ENCODE assay signal across 8 cellular contexts in the genomic region with DNA sequence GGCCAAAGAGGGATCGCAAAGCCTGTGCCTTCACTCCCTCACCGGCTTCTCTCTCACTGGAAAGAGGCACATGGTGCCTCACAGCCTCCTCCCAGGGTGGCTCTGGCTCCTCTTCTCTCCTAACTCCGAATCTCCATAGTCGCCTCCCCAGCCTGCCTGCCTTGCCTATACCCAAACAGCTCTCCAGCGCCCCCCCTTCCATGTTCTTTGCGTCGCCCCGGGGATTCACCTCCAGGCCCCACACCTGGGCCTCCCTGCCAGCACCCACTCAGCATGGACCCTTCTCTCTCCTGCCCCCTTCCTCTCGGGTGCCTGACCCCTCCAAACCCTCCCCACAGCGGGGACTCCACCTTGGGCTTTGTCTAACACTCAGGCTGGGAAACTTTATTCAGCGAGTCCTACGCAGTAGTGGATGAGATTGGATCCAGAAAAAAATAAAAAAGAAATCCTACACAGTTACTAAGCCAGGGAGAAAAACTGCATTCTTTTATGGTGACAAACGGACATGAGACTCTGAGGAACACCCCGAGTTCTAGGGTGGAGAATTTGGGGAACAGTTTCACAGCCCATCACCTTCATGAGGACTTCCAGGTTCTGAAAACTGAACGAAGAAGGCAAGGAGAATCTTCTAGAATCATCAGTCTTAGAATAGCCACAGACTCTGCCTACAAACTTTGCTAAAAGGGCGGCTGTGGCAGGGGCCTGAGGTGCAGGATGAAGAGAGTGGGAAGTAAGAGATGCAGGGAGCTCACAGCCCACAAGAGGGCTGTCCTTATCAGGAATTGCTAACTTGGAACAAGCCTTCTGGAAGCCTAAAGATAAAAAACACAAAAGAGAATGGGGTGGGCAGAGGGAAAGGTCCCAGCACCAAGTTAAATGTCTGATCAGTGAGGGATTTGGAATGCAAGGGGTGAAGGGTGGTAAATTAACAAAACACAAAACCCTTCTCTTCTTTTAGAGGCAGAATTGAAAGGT. TPM values are rescaled to one million over a fixed set of nuclear protein-coding genes. Genes with fewer than 3 reads are reported as not detected.
A peak's percentile ranks its signal among the peaks of the same experiment; 100 is the strongest.
DNase-seq lines count a peak whose midpoint lies in the region; ATAC-seq and TF ChIP-seq lines count a peak whose summit lies in the region.

No MANE protein-coding gene starts in this region.

- ATAC-seq in right cardiac atrium (peak in 1 of 2 donors; percentile 22), HG03097 (IDR thresholded peaks at IDR 0.05; ENCODE audit: low FRiP score, unreplicated experiment) (no peak)

- WGBS in right cardiac atrium: 45% methylated on average over 16 of the region's 16 CpGs
- 79 to 84% methylated on average over 14 to 16 of the region's 16 CpGs for WGBS in testis, 2 donors

- peak overlapping the region; percentile 29 for H3K27ac ChIP-seq in right cardiac atrium (ENCODE audit: low read length)
- H3K27ac ChIP-seq in testis: no peak overlapping the region

- TF ChIP-seq CTCF in testis (IDR thresholded peaks at IDR 0.05): peak in 2 of 3 experiments; percentile 37 to 39

- peak; percentile 6 for DNase-seq in NCI-H1694 treated with DMSO at 0.1 percent for 48 hours (lab: John Stamatoyannopoulos, UW)
- DNase-seq in NCI-H1694 (lab: John Stamatoyannopoulos, UW): no peak
- DNase-seq in UCSD-AML1 (lab: John Stamatoyannopoulos, UW; ENCODE audit: unreplicated experiment): peak; percentile 32
- DNase-seq in right cardiac atrium: peak in 2 of 3 donors; percentile 61 to 70
- no peak for DNase-seq in testis
- no peak for DNase-seq in activated gamma-delta T cell treated with Interleukin-2 at 50 U/mL for 16 hours
- no peak for DNase-seq in activated CD4-positive, alpha-beta T cell treated with anti-CD3 and anti-CD28 coated beads, Interleukin-2, amount 50 U/mL, for 1 hour

- H3K27me3 ChIP-seq in right cardiac atrium (ENCODE audit: control insufficient read depth, insufficient read depth) (no peaks in the 10 kb centered on the region), testis (no peaks in the 10 kb centered on the region)

- H3K4me1 ChIP-seq in right cardiac atrium (ENCODE audit: control insufficient read depth, insufficient read depth, low read length) (peaks cover 29% of the 10 kb centered on the region), testis (peaks cover 6% of the 10 kb centered on the region)

- H3K9me3 ChIP-seq in right cardiac atrium (ENCODE audit: control insufficient read depth, low read length) (no peaks in the 10 kb centered on the region), testis (no peaks in the 10 kb centered on the region)

- no peaks in the 10 kb centered on the region for H3K36me3 ChIP-seq in testis (ENCODE audit: low read depth, missing control alignments)

- intact Hi-C loops in right cardiac atrium (cut with DNase I): no loop called here
- intact Hi-C loops in testis (cut with DNase I; ENCODE audit: low total_unique reads): loop anchor here (5.0 kb wide), 1 partner anchor 230 kb away; no protein-coding TSS in a partner anchor

- H3K4me3 ChIP-seq in right cardiac atrium (ENCODE audit: low read length): no peak overlapping the region
- no peak overlapping the region for H3K4me3 ChIP-seq in testis

- no peak for TF ChIP-seq POLR2A in testis (IDR thresholded peaks at IDR 0.05)

RNA-seq across cellular contexts. Expression of a gene that starts 5.3 kb away (rescaled TPM):
- total RNA-seq in right cardiac atrium (10 to 100 TPM; 19.7 to 25.5 (median 22.0) TPM), testis (10 to 100 TPM; 22.4 to 22.7 TPM)
- polyA plus RNA-seq in right cardiac atrium (17.5 TPM), testis (ENCODE audit: insufficient read depth, low read depth, low replicate concordance) (17.4 TPM)

RNA-seq across cellular contexts. Expression of a gene that starts 35.3 kb away (rescaled TPM):
- total RNA-seq in right cardiac atrium: 10 to 100 TPM; 12.7 to 17.8 (median 13.8) TPM
- 11.1 TPM for polyA plus RNA-seq in right cardiac atrium
- total RNA-seq in testis: 10 to 100 TPM; 65.5 to 70.5 TPM
- 19.1 TPM for polyA plus RNA-seq in testis (ENCODE audit: insufficient read depth, low read depth, low replicate concordance)

Comparison
In these comparisons a context has a peak if more than half of its experiments do, and no peak if none do; other contexts are left out.
1. DNase-seq: peak in NCI-H1694 treated with DMSO at 0.1 percent for 48 hours (single experiment), UCSD-AML1 (single experiment) and right cardiac atrium (2 of 3); none in NCI-H1694 (single experiment), testis (single experiment), activated gamma-delta T cell treated with Interleukin-2 at 50 U/mL for 16 hours (single experiment) and activated CD4-positive, alpha-beta T cell treated with anti-CD3 and anti-CD28 coated beads, Interleukin-2, amount 50 U/mL, for 1 hour (single experiment).